In the genomic region with DNA sequence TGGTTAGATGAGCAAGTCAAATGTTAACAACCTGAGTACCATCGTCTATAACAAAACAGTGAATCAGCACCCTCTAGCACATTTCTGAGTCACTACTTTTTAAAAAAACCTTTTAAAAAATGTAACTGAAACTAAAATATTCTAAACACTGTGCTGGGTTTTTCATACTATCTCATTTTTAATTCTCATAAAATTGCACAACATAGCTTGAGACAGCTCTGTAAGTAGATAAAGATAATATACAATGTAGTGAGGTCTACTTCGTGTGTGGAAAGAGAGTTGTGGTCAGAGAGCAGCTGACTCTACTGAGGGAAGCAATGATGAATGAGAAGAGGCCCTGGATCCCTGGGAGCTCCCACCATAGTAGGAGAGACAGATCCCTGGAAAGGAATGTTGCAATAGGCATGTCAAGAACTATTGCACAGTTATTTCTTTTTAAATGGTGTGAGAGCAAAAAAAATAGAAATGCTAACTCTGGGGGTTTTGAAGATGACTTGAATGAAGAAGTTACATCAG, we compare ENCODE assay signal across 11 cellular contexts. TPM values are rescaled to one million over a fixed set of nuclear protein-coding genes. Genes with fewer than 3 reads are reported as not detected.
A peak's percentile ranks its signal among the peaks of the same experiment; 100 is the strongest.
DNase-seq lines count a peak whose midpoint lies in the region; ATAC-seq and TF ChIP-seq lines count a peak whose summit lies in the region.
"Had no signal": no experiment of that assay in that cellular context is flagged by ENCODE, and none has a peak within 500 bp of the region (broad histone marks: within the 10 kb centered on the region; RNA-seq: fewer than 3 reads in every experiment).

No MANE protein-coding gene starts in this region.

- H3K9me3 ChIP-seq in IMR-90 (ENCODE audit: control insufficient read depth, insufficient read depth, low read length) (no peaks in the 10 kb centered on the region), lower lobe of right lung (no peaks in the 10 kb centered on the region), thyroid gland (no peaks in the 10 kb centered on the region)
- no peaks in the 10 kb centered on the region for H3K9me3 ChIP-seq in CD4-positive, alpha-beta T cell (ENCODE audit: control insufficient read depth, low read length)

- H3K27ac ChIP-seq in IMR-90 (ENCODE audit: insufficient read depth, low read length) (no peak overlapping the region), lower lobe of right lung (no peak overlapping the region), thyroid gland (no peak overlapping the region)
- H3K27ac ChIP-seq in CD4-positive, alpha-beta T cell (ENCODE audit: low read depth, low read length): no peak overlapping the region

- H3K4me3 ChIP-seq in IMR-90 (ENCODE audit: insufficient read depth, low read depth, low read length) (no peak overlapping the region), lower lobe of right lung (no peak overlapping the region), thyroid gland (replicated peaks in 1 of 3) (no peak overlapping the region)

- in situ Hi-C loops in IMR-90 (cut with MboI; ENCODE audit: low sequenced_read_pairs): loop anchor here (25.0 kb wide), 1 partner anchor 160 kb away; a partner anchor contains a TSS

- H3K4ac ChIP-seq in IMR-90 (ENCODE audit: low read depth, low read length): peak overlapping the region; percentile 95

- H2BK120ac ChIP-seq in IMR-90 (ENCODE audit: low read depth, low read length): peak overlapping the region; percentile 94; the same call in 1 of the 2 replicates

- no TSS peak for BruUV-seq in IMR-90 (replicated peaks; lab: Mats Ljungman, UMichigan)

- H3K36me3 Mint-ChIP-seq in CD4-positive, alpha-beta T cell (ENCODE audit: low read depth): no peaks in the 10 kb centered on the region

- H3K27me3 Mint-ChIP-seq in CD4-positive, alpha-beta T cell: peaks cover 9% of the 10 kb centered on the region

- H3K23ac ChIP-seq in IMR-90 (ENCODE audit: low read depth, low read length): no peak overlapping the region

- no peak overlapping the region for H4K5ac ChIP-seq in IMR-90 (ENCODE audit: low read depth, low read length)

- peak overlapping the region; percentile 90; the same call in 1 of the 2 replicates for H4K91ac ChIP-seq in IMR-90 (ENCODE audit: insufficient read depth, low read depth, low read length)

- H4K8ac ChIP-seq in IMR-90 (ENCODE audit: low read depth in 2 of 2, low read length in 2 of 2): no peak overlapping the region; a peak in 1 of 4 replicates

- intact Hi-C loops in IMR-90 (cut with micrococcal nuclease): loop anchor here (1.0 to 5.0 kb wide), 3 partner anchors 64 to 115 kb away; a partner anchor contains a TSS
- intact Hi-C loops in lower lobe of right lung (cut with DNase I): no loop called here
- intact Hi-C loops in thyroid gland (cut with DNase I): no loop called here
- intact Hi-C loops in CD4-positive, alpha-beta T cell (cut with DNase I, micrococcal nuclease): no loop called here

- peak; percentile 90 for ATAC-seq in IMR-90 (ENCODE audit: low read depth)
- ATAC-seq in lower lobe of right lung: peak; percentile 61 to 74
- ATAC-seq in CD4-positive, alpha-beta T cell (ENCODE audit: poor library complexity): no peak

- H4K20me1 ChIP-seq in IMR-90 (ENCODE audit: insufficient read depth, low read length): peaks cover 3% of the 10 kb centered on the region; the same call in 1 of the 2 replicates

- H3K4me3 Mint-ChIP-seq in CD4-positive, alpha-beta T cell: no peak overlapping the region
- H3K4me3 Mint-ChIP-seq: activated T-cell treated with anti-CD3 and anti-CD28 coated beads, Interleukin-2, amount 50 U/mL, for 4 hours had no signal

- no peak overlapping the region for H2AFZ ChIP-seq in IMR-90 (replicated peaks; ENCODE audit: low read length, poor library complexity)

- H2AK5ac ChIP-seq in IMR-90 (ENCODE audit: low read depth, low read length): no peak overlapping the region

- DNase-seq in AG09319 (ENCODE audit: extremely low read depth, low read depth): peak; percentile 86
- DNase-seq in IMR-90: peak; percentile 99
- DNase-seq in amniotic epithelial cell (ENCODE audit: low read depth): peak; percentile 100
- no peak for DNase-seq in lower lobe of right lung
- DNase-seq in stimulated activated CD4-positive, alpha-beta T cell treated with anti-CD3 and anti-CD28 coated beads, Interleukin-1b, Interleukin-23, amount 100 ng/mL, for 48 hours: no peak
- DNase-seq in thyroid gland: no peak
- DNase-seq in NCI-H1105 treated with DMSO at 0.1 percent for 48 hours (lab: John Stamatoyannopoulos, UW): no peak
- no peak for DNase-seq in CD4-positive, alpha-beta T cell
- DNase-seq: activated T-cell treated with anti-CD3 and anti-CD28 coated beads, Interleukin-2, amount 50 U/mL, for 4 hours; hypothalamus; NCI-H510A had no signal

- no peaks in the 10 kb centered on the region for H3K9me3 Mint-ChIP-seq in CD4-positive, alpha-beta T cell
- H3K9me3 Mint-ChIP-seq: activated T-cell treated with anti-CD3 and anti-CD28 coated beads, Interleukin-2, amount 50 U/mL, for 4 hours had no signal

- no peak overlapping the region; the same call in 2 of the 3 replicates for H2BK15ac ChIP-seq in IMR-90 (ENCODE audit: low read depth, low read length)

- H3K4me2 ChIP-seq in IMR-90 (ENCODE audit: low read depth, low read length): peak overlapping the region; percentile 71; the same call in 1 of the 2 replicates

- no peak for TF ChIP-seq POLR2A in IMR-90 (IDR thresholded peaks at IDR 0.05; ENCODE audit: low read depth, low read length)
- TF ChIP-seq POLR2A in thyroid gland (IDR thresholded peaks at IDR 0.05): no peak

- H3K9ac ChIP-seq in IMR-90 (ENCODE audit: low read depth, low read length): no peak overlapping the region

- H3K4me1 ChIP-seq in IMR-90 (ENCODE audit: control insufficient read depth, insufficient read depth, low read length) (peaks cover 9% of the 10 kb centered on the region), lower lobe of right lung (peaks cover 34% of the 10 kb centered on the region), thyroid gland (peaks cover 0 to 4% of the 10 kb centered on the region in 2 donors)

- dilution Hi-C loops in IMR-90 (cut with HindIII; ENCODE audit: low sequenced_read_pairs, unreplicated experiment): no loop called here

- WGBS in IMR-90 (ENCODE audit: extremely low coverage in 2 of 2, insufficient read length in 1 of 2), 2 experiments: no CpG with 5 or more reads among the region's 2 CpGs
- 32 to 35% methylated on average over 2 of the region's 2 CpGs for WGBS in thyroid gland, 2 donors

- peaks cover 13% of the 10 kb centered on the region for H3K4me1 Mint-ChIP-seq in CD4-positive, alpha-beta T cell (ENCODE audit: low read depth)

- no peak overlapping the region for H2AK9ac ChIP-seq in IMR-90 (replicated peaks; ENCODE audit: low read depth, low read length, poor library complexity)

- TF ChIP-seq RAD21 in IMR-90 (IDR thresholded peaks at IDR 0.05; ENCODE audit: low read length): no peak

- peak overlapping the region; percentile 89; the same call in 1 of the 2 replicates for H2BK20ac ChIP-seq in IMR-90 (ENCODE audit: low read depth, low read length)

- peaks cover 23% of the 10 kb centered on the region for H3K9me1 ChIP-seq in IMR-90 (ENCODE audit: insufficient read depth, low read length)

- no peak overlapping the region for H3K18ac ChIP-seq in IMR-90 (ENCODE audit: low read depth, low read length)

- H3K14ac ChIP-seq in IMR-90 (replicated peaks; ENCODE audit: low read depth, low read length): no peak overlapping the region

- no peaks in the 10 kb centered on the region for H3K27me3 ChIP-seq in IMR-90 (ENCODE audit: control insufficient read depth, insufficient read depth, low read length)
- no peaks in the 10 kb centered on the region for H3K27me3 ChIP-seq in lower lobe of right lung (ENCODE audit: low read depth)
- no peaks in the 10 kb centered on the region for H3K27me3 ChIP-seq in thyroid gland
- no peaks in the 10 kb centered on the region for H3K27me3 ChIP-seq in CD4-positive, alpha-beta T cell (ENCODE audit: control insufficient read depth, insufficient read depth, low read length)

- no peak overlapping the region for H3K27ac Mint-ChIP-seq in CD4-positive, alpha-beta T cell

- H3K36me3 ChIP-seq in IMR-90 (ENCODE audit: control insufficient read depth, insufficient read depth, low read length) (no peaks in the 10 kb centered on the region; the same call in 1 of the 2 replicates), lower lobe of right lung (no peaks in the 10 kb centered on the region), thyroid gland (no peaks in the 10 kb centered on the region)

- H3K56ac ChIP-seq in IMR-90 (ENCODE audit: extremely low read depth, insufficient read depth, low read length): no peak overlapping the region

- TF ChIP-seq CTCF in AG09319 (IDR thresholded peaks at IDR 0.05; ENCODE audit: low read depth, low read length) (peak; percentile 3; the same call in 1 of the 2 replicates), IMR-90 (conservative IDR thresholded peaks at IDR 0.05; ENCODE audit: low read depth, low read length) (0 out of 2 replicates have a peak, but pooled peaks have one; percentile 8), lower lobe of right lung (IDR thresholded peaks at IDR 0.05) (no peak), thyroid gland (IDR thresholded peaks at IDR 0.05) (no peak)
- no peak for TF ChIP-seq CTCF in CD4-positive, alpha-beta T cell (IDR thresholded peaks at IDR 0.05)

- CTCF ChIA-PET in IMR-90 (lab: Yijun Ruan, JAX): interaction anchor here (0.6 to 2.8 kb wide), 5 partner anchors 15 to 179 kb away, joined by 3 to 12 read pairs (median 3); a partner anchor contains a TSS
- CTCF ChIA-PET in CD4-positive, alpha-beta T cell (lab: Charles Lee): no interaction called here

- POLR2A ChIA-PET in IMR-90 (lab: Charles Lee; ENCODE audit: unreplicated experiment): no interaction called here
- POLR2A ChIA-PET in CD4-positive, alpha-beta T cell (lab: Charles Lee): no interaction called here

- H2BK5ac ChIP-seq in IMR-90 (ENCODE audit: low read depth, low read length, poor library complexity, severe bottlenecking): peak overlapping the region; percentile 92

- H3K79me1 ChIP-seq in IMR-90 (ENCODE audit: low read depth in 1 of 2, low read length in 2 of 2): peaks cover 5 to 12% of the 10 kb centered on the region in 2 experiments; a peak in 2 of 4 replicates

TF ChIP-seq in IMR-90, 13 proteins besides CTCF, POLR2A, EP300 and RAD21 (continues in another document):
- TF ChIP-seq MAFK (IDR thresholded peaks at IDR 0.05; ENCODE audit: low read depth, low read length) (0 out of 2 replicates have a peak, but pooled peaks have one; percentile 37), BHLHE40 (IDR thresholded peaks at IDR 0.05; ENCODE audit: low read depth, low read length) (peak; percentile 46), SMC3 (IDR thresholded peaks at IDR 0.05; ENCODE audit: low read depth, low read length) (no peak), MXI1 (IDR thresholded peaks at IDR 0.05; ENCODE audit: borderline replicate concordance, low read depth, low read length) (no peak)

RNA-seq across cellular contexts. Expression of a gene that starts 13.6 kb away (rescaled TPM):
- total RNA-seq in IMR-90 (2012; rRNA removed) (0.72 and 0.83 TPM in 2 replicates), lower lobe of right lung (9.1 TPM), thyroid gland (1 to 10 TPM; 1.3 to 2.9 (median 2.3) TPM)
- 1.1 and 1.5 TPM in 2 replicates for polyA plus RNA-seq in IMR-90 (2012; rRNA removed)
- polyA plus RNA-seq in IMR-90 (2012; cell fraction: cytosol; rRNA removed): 1.4 and 1.8 TPM in 2 replicates
- 0.30 and 0.62 TPM in 2 replicates for polyA plus RNA-seq in IMR-90 (2012; cell fraction: nucleus; rRNA removed; ENCODE audit: low replicate concordance)
- total RNA-seq in CD4-positive, alpha-beta T cell: 1 to 10 TPM; 3.0 to 3.1 TPM

Comparison
In these comparisons a context has a peak if more than half of its experiments do, and no peak if none do; other contexts are left out.
1. DNase-seq: peak in AG09319 (single experiment), IMR-90 (single experiment) and amniotic epithelial cell (single experiment); none in lower lobe of right lung (single experiment), stimulated activated CD4-positive, alpha-beta T cell treated with anti-CD3 and anti-CD28 coated beads, Interleukin-1b, Interleukin-23, amount 100 ng/mL, for 48 hours (single experiment), thyroid gland (0 of 2), NCI-H1105 treated with DMSO at 0.1 percent for 48 hours (single experiment) and CD4-positive, alpha-beta T cell (0 of 10).
2. CTCF ChIP-seq: peak in AG09319 (single experiment) and IMR-90 (single experiment); none in lower lobe of right lung (single experiment), thyroid gland (0 of 6) and CD4-positive, alpha-beta T cell (single experiment).